Comparison of ENCODE assay signal across 13 cellular contexts in the genomic region with DNA sequence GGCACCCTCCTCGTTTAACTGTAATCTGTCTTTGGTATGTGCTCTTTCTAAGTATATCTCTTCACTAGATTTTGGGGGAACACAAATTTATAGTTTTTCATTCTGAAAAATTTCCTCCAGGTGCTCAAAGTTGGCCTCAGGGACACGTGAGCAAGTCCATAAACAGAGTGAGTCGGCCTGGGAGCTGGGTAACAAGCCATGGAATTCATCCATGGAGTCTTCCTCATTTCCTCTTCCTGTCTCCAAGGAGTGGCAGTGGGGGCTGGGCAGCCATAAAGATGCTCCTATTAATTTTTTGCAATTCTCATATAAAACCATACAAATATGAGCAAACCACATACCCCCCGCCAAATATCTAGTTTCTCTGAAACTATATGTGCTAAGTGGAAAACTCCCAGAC.
DNase-seq lines count a peak whose midpoint lies in the region; ATAC-seq and TF ChIP-seq lines count a peak whose summit lies in the region.
"Had no signal": no experiment of that assay in that cellular context is flagged by ENCODE, and none has a peak within 500 bp of the region (broad histone marks: within the 10 kb centered on the region; RNA-seq: fewer than 3 reads in every experiment).

No MANE protein-coding gene starts in this region.

- peak overlapping the region; percentile 85 for H3K27ac ChIP-seq in VCaP
- peak overlapping the region in 3 of 4 donors; percentile 60 to 81 (median 72) for H3K27ac ChIP-seq in gastroesophageal sphincter

- H3K27me3 ChIP-seq in gastroesophageal sphincter (no peaks in the 10 kb centered on the region), skeletal muscle satellite cell (ENCODE audit: control insufficient read depth, insufficient read depth, low read length) (no peaks in the 10 kb centered on the region)

- peak overlapping the region; percentile 94 for H3K4me2 ChIP-seq in skeletal muscle satellite cell (ENCODE audit: low read length)

- WGBS in gastroesophageal sphincter (ENCODE audit: low coverage in 1 of 2), 2 donors, result 36 to 50% methylated on average over 3 to 4 of the region's 4 CpGs

- DNase-seq in HS-5 (ENCODE audit: low read depth) (peak; percentile 61), dedifferentiated amniotic fluid mesenchymal stem cell (ENCODE audit: extremely low spot score) (no peak), UCSD-AML1 (lab: John Stamatoyannopoulos, UW; ENCODE audit: unreplicated experiment) (no peak)
- DNase-seq in stimulated activated CD4-positive, alpha-beta T cell treated with anti-CD3 and anti-CD28 coated beads, Interleukin-12 subunit alpha, Interleukin-12 subunit beta, amount 100 ng/mL, for 4 hours, result no peak
- DNase-seq: activated CD8-positive, alpha-beta memory T cell treated with anti-CD3 and anti-CD28 coated beads, Interleukin-2, amount 10 ng/mL, durations not matched to agents 7 days and 5 days; DMS 273 treated with DMSO at 0.1 percent for 48 hours; NCI-H1105; posterior cingulate gyrus had no signal

- no peak for TF ChIP-seq POLR2A in gastroesophageal sphincter (IDR thresholded peaks at IDR 0.05)

- TF ChIP-seq CTCF in VCaP (conservative IDR thresholded peaks at IDR 0.05), result no peak
- no peak for TF ChIP-seq CTCF in gastroesophageal sphincter (IDR thresholded peaks at IDR 0.05)

- H3K36me3 ChIP-seq in gastroesophageal sphincter (no peaks in the 10 kb centered on the region), skeletal muscle satellite cell (ENCODE audit: insufficient read depth, low read length) (peaks cover 62% of the 10 kb centered on the region)

- H3K9ac ChIP-seq in skeletal muscle satellite cell (ENCODE audit: low read depth, low read length), result peak overlapping the region; percentile 87

- H3K4me1 ChIP-seq in gastroesophageal sphincter (peaks cover 5 to 92% (median 14%) of the 10 kb centered on the region in 3 donors), skeletal muscle satellite cell (ENCODE audit: control insufficient read depth, insufficient read depth, low read length) (peaks cover 97% of the 10 kb centered on the region)

- no peak overlapping the region for H3K4me3 ChIP-seq in gastroesophageal sphincter
- peak overlapping the region; percentile 78 for H3K4me3 ChIP-seq in skeletal muscle satellite cell (ENCODE audit: low read length)
- H3K4me3 ChIP-seq: GM12878 had no signal

- ATAC-seq in gastroesophageal sphincter (no peak), GM19023 (IDR thresholded peaks at IDR 0.05; ENCODE audit: unreplicated experiment) (no peak)
- ATAC-seq: activated CD8-positive, alpha-beta memory T cell treated with anti-CD3 and anti-CD28 coated beads, Interleukin-2, amount 10 ng/mL, durations not matched to agents 7 days and 5 days; GM12878 had no signal

- no peaks in the 10 kb centered on the region for H3K9me3 ChIP-seq in gastroesophageal sphincter
- no peaks in the 10 kb centered on the region for H3K9me3 ChIP-seq in skeletal muscle satellite cell (replicated peaks; ENCODE audit: low read length)

- no peak for TF ChIP-seq EP300 in gastroesophageal sphincter (IDR thresholded peaks at IDR 0.05)
